In the genomic region with DNA sequence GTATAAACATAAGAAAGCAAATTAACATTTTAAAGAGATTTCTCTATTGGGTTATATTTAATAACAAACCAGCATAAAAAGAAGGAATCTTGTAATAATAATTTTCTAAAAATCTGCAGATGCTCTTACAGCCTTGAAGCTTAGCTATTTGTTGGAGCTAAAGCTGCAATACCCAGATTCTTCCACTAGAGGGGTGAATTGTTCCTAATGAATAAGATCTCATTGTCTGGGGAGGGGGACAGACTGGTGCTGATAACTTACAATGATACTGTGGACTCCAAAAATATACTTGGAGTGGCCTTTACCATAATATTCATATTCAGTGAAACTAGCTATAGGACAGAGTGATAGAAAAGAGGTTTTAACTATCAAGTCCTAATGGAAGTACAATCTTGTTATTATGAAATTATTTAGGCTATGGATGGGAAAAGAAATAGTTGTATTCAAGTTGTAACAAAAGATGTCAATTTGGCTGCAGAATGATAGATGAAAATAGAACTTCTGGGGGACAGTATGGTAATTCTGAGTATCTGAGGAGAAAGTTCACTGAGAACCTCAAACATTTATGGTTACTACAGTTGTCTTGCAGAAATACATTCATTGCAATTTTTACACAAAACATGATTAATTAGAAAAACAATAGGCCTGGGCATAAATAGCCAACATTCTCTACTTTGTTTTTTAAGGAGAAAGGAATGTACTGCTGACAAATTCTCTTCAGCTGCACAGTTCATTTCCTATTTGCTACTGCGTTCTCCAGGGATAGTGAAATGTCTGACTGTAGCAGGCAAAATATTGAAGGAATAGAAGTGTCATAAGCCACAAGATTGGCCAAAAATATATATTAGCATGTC, we compare ENCODE assay signal across 8 cellular contexts.
A peak's percentile ranks its signal among the peaks of the same experiment; 100 is the strongest.
DNase-seq lines count a peak whose midpoint lies in the region; ATAC-seq and TF ChIP-seq lines count a peak whose summit lies in the region.

No MANE protein-coding gene starts in this region.

- H3K9me3 Mint-ChIP-seq in MCF 10A (ENCODE audit: unreplicated experiment) = no peaks in the 10 kb centered on the region
- no peaks in the 10 kb centered on the region for H3K9me3 Mint-ChIP-seq in activated CD8-positive, alpha-beta memory T cell treated with anti-CD3 and anti-CD28 coated beads, Interleukin-2, amount 10 ng/mL, durations not matched to agents 7 days and 5 days (ENCODE audit: low read depth)

- no peaks in the 10 kb centered on the region for H3K36me3 ChIP-seq in lung (ENCODE audit: control insufficient read depth in 2 of 2, insufficient read depth in 2 of 2, low read length in 2 of 2)

- H3K4me3 Mint-ChIP-seq in MCF 10A (ENCODE audit: unreplicated experiment) = no peak overlapping the region
- H3K4me3 Mint-ChIP-seq in activated CD8-positive, alpha-beta memory T cell treated with anti-CD3 and anti-CD28 coated beads, Interleukin-2, amount 10 ng/mL, durations not matched to agents 7 days and 5 days = no peak overlapping the region

- WGBS in lung, 2 donors = 68 to 74% methylated on average over 1 of the region's 1 CpG

- no peaks in the 10 kb centered on the region for H3K27me3 Mint-ChIP-seq in MCF 10A (ENCODE audit: insufficient read depth, unreplicated experiment)
- H3K27me3 Mint-ChIP-seq in activated CD8-positive, alpha-beta memory T cell treated with anti-CD3 and anti-CD28 coated beads, Interleukin-2, amount 10 ng/mL, durations not matched to agents 7 days and 5 days = no peaks in the 10 kb centered on the region

- peak; percentile 6 for DNase-seq in SKM-1 treated with dmso at 0.1 percent for 144 hours (lab: John Stamatoyannopoulos, UW; ENCODE audit: unreplicated experiment)
- DNase-seq in SKM-1 (lab: John Stamatoyannopoulos, UW; ENCODE audit: unreplicated experiment) = no peak
- peak; percentile 23 for DNase-seq in NCI-H2227 (lab: John Stamatoyannopoulos, UW; ENCODE audit: unreplicated experiment)
- DNase-seq in MCF 10A (ENCODE audit: unreplicated experiment) = peak; percentile 64
- DNase-seq in lung (ENCODE audit: low spot score) = no peak
- no peak for DNase-seq in activated CD8-positive, alpha-beta memory T cell treated with anti-CD3 and anti-CD28 coated beads, Interleukin-2, amount 10 ng/mL, durations not matched to agents 7 days and 5 days
- no peak for DNase-seq in activated naive CD4-positive, alpha-beta T cell treated with anti-CD3 and anti-CD28 coated beads, Interleukin-2, amount 50 U/mL, for 16 hours

- POLR2A ChIA-PET in MCF 10A (lab: Yijun Ruan, JAX) = interaction anchor here (0.6 kb wide), 1 partner anchor 809 kb away, joined by 3 read pairs; no protein-coding TSS in a partner anchor

- BruUV-seq in MCF 10A (replicated peaks; lab: Mats Ljungman, UMichigan) = no TSS peak

- H3K27me3 ChIP-seq in lung (ENCODE audit: control insufficient read depth, insufficient read depth) = no peaks in the 10 kb centered on the region

- no peaks in the 10 kb centered on the region for H3K4me1 ChIP-seq in lung (ENCODE audit: control insufficient read depth in 2 of 2, insufficient read depth in 2 of 2, low read length in 2 of 2)

- no peaks in the 10 kb centered on the region for H3K9me3 ChIP-seq in lung (ENCODE audit: control insufficient read depth in 2 of 2, insufficient read depth in 1 of 2, low read length in 1 of 2)

- H3K27ac ChIP-seq in lung (ENCODE audit: low read depth in 1 of 2, low read length in 1 of 2) = no peak overlapping the region

- no peak overlapping the region for H3K4me3 ChIP-seq in lung

- H3K4me1 Mint-ChIP-seq in MCF 10A (ENCODE audit: insufficient read depth, unreplicated experiment) = no peaks in the 10 kb centered on the region
- no peaks in the 10 kb centered on the region for H3K4me1 Mint-ChIP-seq in activated CD8-positive, alpha-beta memory T cell treated with anti-CD3 and anti-CD28 coated beads, Interleukin-2, amount 10 ng/mL, durations not matched to agents 7 days and 5 days

- H3K36me3 Mint-ChIP-seq in MCF 10A (ENCODE audit: insufficient read depth, unreplicated experiment) = no peaks in the 10 kb centered on the region
- H3K36me3 Mint-ChIP-seq in activated CD8-positive, alpha-beta memory T cell treated with anti-CD3 and anti-CD28 coated beads, Interleukin-2, amount 10 ng/mL, durations not matched to agents 7 days and 5 days = no peaks in the 10 kb centered on the region

- no peak overlapping the region for H3K27ac Mint-ChIP-seq in MCF 10A (ENCODE audit: low read depth, unreplicated experiment)
- no peak overlapping the region for H3K27ac Mint-ChIP-seq in activated CD8-positive, alpha-beta memory T cell treated with anti-CD3 and anti-CD28 coated beads, Interleukin-2, amount 10 ng/mL, durations not matched to agents 7 days and 5 days

- peak; percentile 85 for TF ChIP-seq CTCF in MCF 10A (IDR thresholded peaks at IDR 0.05; ENCODE audit: unreplicated experiment)
- peak; percentile 1 for TF ChIP-seq CTCF in lung (IDR thresholded peaks at IDR 0.05; ENCODE audit: control extremely low read depth, extremely low read depth)

- CTCF ChIA-PET in MCF 10A (lab: Yijun Ruan, JAX) = interaction anchor here (0.5 to 2.1 kb wide), 29 partner anchors 9 to 1345 kb away, joined by 3 to 8 read pairs (median 4); no protein-coding TSS in a partner anchor
- CTCF ChIA-PET in activated CD8-positive, alpha-beta memory T cell treated with anti-CD3 and anti-CD28 coated beads, Interleukin-2, amount 10 ng/mL, durations not matched to agents 7 days and 5 days (lab: Charles Lee) = interaction anchor here (0.7 kb wide), 1 partner anchor 12 kb away, joined by 3 read pairs; no protein-coding TSS in a partner anchor

- ATAC-seq in HG02678 (IDR thresholded peaks at IDR 0.05; ENCODE audit: unreplicated experiment) (peak; percentile 62), lung (ENCODE audit: insufficient read depth, low FRiP score) (no peak)
- ATAC-seq in activated CD8-positive, alpha-beta memory T cell treated with anti-CD3 and anti-CD28 coated beads, Interleukin-2, amount 10 ng/mL, durations not matched to agents 7 days and 5 days = no peak

- intact Hi-C loops in MCF 10A (cut with micrococcal nuclease) = loop anchor here (1.0 to 10.0 kb wide), 5 partner anchors 173 to 1283 kb away; no protein-coding TSS in a partner anchor

Comparison
In these comparisons a context has a peak if more than half of its experiments do, and no peak if none do; other contexts are left out.
1. DNase-seq: peak in SKM-1 treated with dmso at 0.1 percent for 144 hours (single experiment), NCI-H2227 (single experiment) and MCF 10A (single experiment); none in SKM-1 (single experiment), lung (single experiment), activated CD8-positive, alpha-beta memory T cell treated with anti-CD3 and anti-CD28 coated beads, Interleukin-2, amount 10 ng/mL, durations not matched to agents 7 days and 5 days (single experiment) and activated naive CD4-positive, alpha-beta T cell treated with anti-CD3 and anti-CD28 coated beads, Interleukin-2, amount 50 U/mL, for 16 hours (single experiment).